1 cellular context compared by ENCODE assay signal in genomic region chr20:54662064-54662463, GRCh38.
TF ChIP-seq lines count a peak whose summit lies in the region.

No MANE protein-coding gene starts in this region.

TF ChIP-seq in WTC11, 78 proteins besides CTCF, POLR2A, EP300 and RAD21 (continued from another document):
- TF ChIP-seq ERG (CRISPR knock-in tag; IDR thresholded peaks at IDR 0.05) (no peak), NR1H2 (CRISPR knock-in tag; IDR thresholded peaks at IDR 0.05) (no peak), NFE2L1 (CRISPR knock-in tag; IDR thresholded peaks at IDR 0.05) (no peak)
